In genomic region chr10:7559447-7559846, GRCh38 we compare ENCODE assay signal across 20 cellular contexts.
"Had no signal": no experiment of that assay in that cellular context is flagged by ENCODE, and none has a peak within 500 bp of the region (broad histone marks: within the 10 kb centered on the region; RNA-seq: fewer than 3 reads in every experiment).

No MANE protein-coding gene starts in this region.

- H3K4me1 ChIP-seq: colonic mucosa had no signal

- DNase-seq: activated CD4-positive, alpha-beta T cell treated with anti-CD3 and anti-CD28 coated beads, Interleukin-2, amount 10 ng/mL, durations not matched to agents 7 days and 5 days; activated CD4-positive, CD25-positive, alpha-beta regulatory T cell treated with anti-CD3 and anti-CD28 coated beads, Interleukin-2, amount 50 U/mL, for 72 hours; activated CD8-positive, alpha-beta T cell treated with anti-CD3 and anti-CD28 coated beads for 36 hours; activated naive CD8-positive, alpha-beta T cell treated with anti-CD3 and anti-CD28 coated beads, Interleukin-2, amount 50 U/mL, for 24 hours; activated T-cell treated with anti-CD3 and anti-CD28 coated beads, Interleukin-2, amount 50 U/mL, for 48 hours; body of pancreas; colonic mucosa; effector CD8-positive, alpha-beta T cell; gastrocnemius medialis; glutamatergic neuron; left ventricle myocardium inferior; mesendoderm; right cardiac atrium; stimulated activated CD4-positive, alpha-beta T cell treated with anti-CD3 and anti-CD28 coated beads, Interleukin-2, amount 100 ng/mL, for 48 hours; T-helper 17 cell; T1000; upper lobe of right lung had no signal

- H3K27me3 ChIP-seq: body of pancreas, colonic mucosa, gastrocnemius medialis, upper lobe of right lung had no signal

- H3K36me3 ChIP-seq: colonic mucosa, gastrocnemius medialis, left ventricle myocardium inferior, thoracic aorta, upper lobe of right lung had no signal

- H3K9me3 ChIP-seq: body of pancreas, colonic mucosa, gastrocnemius medialis, left ventricle myocardium inferior, thoracic aorta, upper lobe of right lung had no signal

- H3K27ac ChIP-seq: colonic mucosa, gastrocnemius medialis, upper lobe of right lung had no signal

- ATAC-seq: activated CD8-positive, alpha-beta T cell treated with anti-CD3 and anti-CD28 coated beads for 36 hours; activated naive CD8-positive, alpha-beta T cell treated with anti-CD3 and anti-CD28 coated beads, Interleukin-2, amount 50 U/mL, for 24 hours; body of pancreas; gastrocnemius medialis; natural killer cell treated with Interleukin-12 subunit alpha and Interleukin-12 subunit beta and Interleukin-15 and Interleukin-18, amount 100 ng/mL, for 72 hours; right cardiac atrium; T-helper 17 cell; upper lobe of right lung had no signal

- H3K4me3 ChIP-seq: body of pancreas, colonic mucosa, gastrocnemius medialis, left ventricle myocardium inferior, lung, thoracic aorta, upper lobe of right lung had no signal
